ENCODE assay signal across 9 cellular contexts in the genomic region with DNA sequence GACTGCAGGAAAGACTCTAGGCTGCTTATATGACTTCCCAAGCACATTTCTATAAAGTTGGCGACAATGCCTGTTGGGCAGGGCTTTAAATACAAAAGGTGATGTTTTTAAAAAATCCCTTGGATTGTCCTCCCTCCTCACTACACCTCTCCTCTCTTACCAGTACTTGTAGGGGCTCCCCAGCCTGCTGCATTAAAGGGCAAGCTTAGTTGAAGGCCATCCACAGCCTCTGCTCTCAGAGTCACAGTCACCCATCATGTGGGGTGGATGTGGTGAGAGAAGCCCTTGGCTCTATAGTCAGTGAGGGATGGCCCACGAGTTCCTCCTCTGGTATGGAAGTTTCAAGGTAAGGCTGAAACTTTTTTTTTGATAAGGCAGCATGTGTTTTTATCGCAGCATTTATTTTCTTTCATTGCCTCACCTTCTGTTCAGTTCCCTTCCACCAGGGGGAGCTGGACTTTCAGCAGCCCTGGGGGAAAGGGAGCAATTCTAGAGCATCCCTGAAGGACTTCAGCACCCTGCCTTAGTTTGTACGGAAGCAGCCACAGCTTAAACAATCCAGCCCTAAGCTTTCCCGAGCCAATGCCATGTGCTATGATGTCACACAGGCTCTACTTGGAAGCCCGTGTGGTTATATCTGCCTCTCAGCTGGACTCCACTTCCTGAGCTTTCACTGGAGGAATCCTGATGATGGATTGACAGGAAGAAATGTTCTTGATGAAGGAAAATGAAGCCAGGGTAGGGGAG.
DNase-seq lines count a peak whose midpoint lies in the region; ATAC-seq, FAIRE-seq and TF ChIP-seq lines count a peak whose summit lies in the region.
"Had no signal": no experiment of that assay in that cellular context is flagged by ENCODE, and none has a peak within 500 bp of the region (broad histone marks: within the 10 kb centered on the region; RNA-seq: fewer than 3 reads in every experiment).

No MANE protein-coding gene starts in this region.

- H3F3A ChIP-seq in DOHH2 (ENCODE audit: control insufficient read depth, insufficient read depth), result no peaks in the 10 kb centered on the region

- H3K27ac Mint-ChIP-seq in central memory CD8-positive, alpha-beta T cell (ENCODE audit: low read depth), result no peak overlapping the region
- H3K27ac Mint-ChIP-seq in nephron progenitor cell, result no peak overlapping the region

- no peaks in the 10 kb centered on the region for H3K9me3 ChIP-seq in DOHH2 (ENCODE audit: control insufficient read depth, insufficient read depth, low read length)
- H3K9me3 ChIP-seq: thyroid gland had no signal

- H3K27me3 ChIP-seq in DOHH2 (ENCODE audit: control insufficient read depth, low read length), result no peaks in the 10 kb centered on the region
- H3K27me3 ChIP-seq: thyroid gland had no signal

- peak; percentile 72 for FAIRE-seq in GM19239 (lab: Jason Lieb, UNC)

- H3K36me3 ChIP-seq in DOHH2 (ENCODE audit: control insufficient read depth, low read length), result no peaks in the 10 kb centered on the region
- H3K36me3 ChIP-seq: thyroid gland had no signal

- H3K4me1 Mint-ChIP-seq in central memory CD8-positive, alpha-beta T cell, result no peaks in the 10 kb centered on the region
- no peaks in the 10 kb centered on the region for H3K4me1 Mint-ChIP-seq in nephron progenitor cell

- no peaks in the 10 kb centered on the region for H3K27me3 Mint-ChIP-seq in central memory CD8-positive, alpha-beta T cell
- H3K27me3 Mint-ChIP-seq in nephron progenitor cell (ENCODE audit: low read depth, poor library complexity), result no peaks in the 10 kb centered on the region

- intact Hi-C loops in lower leg skin (cut with DNase I; ENCODE audit: low total_unique reads), result no loop called here

- ATAC-seq in HG03457 (IDR thresholded peaks at IDR 0.05; ENCODE audit: unreplicated experiment), result peak; percentile 61
- ATAC-seq in central memory CD8-positive, alpha-beta T cell (replicated peaks; ENCODE audit: extremely low read depth, poor library complexity, severe bottlenecking), result peak; percentile 32

- peak; percentile 12 for DNase-seq in GM19239 (ENCODE audit: insufficient read length, low spot score)
- peak; percentile 9 for DNase-seq in SKM-1 (lab: John Stamatoyannopoulos, UW; ENCODE audit: unreplicated experiment)
- DNase-seq in central memory CD8-positive, alpha-beta T cell (ENCODE audit: low spot score in 2 of 2), result no peak
- peak; percentile 42 for DNase-seq in nephron progenitor cell
- no peak for DNase-seq in NK-92 treated with Interleukin-12 subunit alpha and Interleukin-12 subunit beta, amount 100 ng/mL, for 24 hours (lab: John Stamatoyannopoulos, UW)
- no peak for DNase-seq in lower leg skin (ENCODE audit: low spot score in 2 of 2)

- H4K20me1 ChIP-seq in DOHH2 (ENCODE audit: control insufficient read depth, insufficient read depth, low read depth, low read length), result no peaks in the 10 kb centered on the region

- TF ChIP-seq POLR2A in lower leg skin (IDR thresholded peaks at IDR 0.05), result no peak

- no peaks in the 10 kb centered on the region for H3K36me3 Mint-ChIP-seq in central memory CD8-positive, alpha-beta T cell (ENCODE audit: insufficient read depth)
- H3K36me3 Mint-ChIP-seq in nephron progenitor cell (ENCODE audit: low read depth), result no peaks in the 10 kb centered on the region

- no peak overlapping the region for H3K4me3 Mint-ChIP-seq in central memory CD8-positive, alpha-beta T cell
- no peak overlapping the region for H3K4me3 Mint-ChIP-seq in nephron progenitor cell

- peaks cover 10% of the 10 kb centered on the region for H3K4me1 ChIP-seq in DOHH2 (ENCODE audit: control insufficient read depth, low read length)
- H3K4me1 ChIP-seq: thyroid gland had no signal

- H3K9me2 ChIP-seq in DOHH2 (replicated peaks; ENCODE audit: control insufficient read depth, low read length), result no peaks in the 10 kb centered on the region

- H3K4me3 ChIP-seq in DOHH2 (ENCODE audit: low read length) (no peak overlapping the region), lower leg skin (ENCODE audit: low read depth, poor library complexity, severe bottlenecking) (no peak overlapping the region)
- H3K4me3 ChIP-seq: thyroid gland had no signal

- no peak overlapping the region for H3K4me2 ChIP-seq in DOHH2 (ENCODE audit: low read length)

- no peaks in the 10 kb centered on the region for H3K79me2 ChIP-seq in DOHH2 (ENCODE audit: control insufficient read depth, low read length)

- TF ChIP-seq CTCF in DOHH2 (IDR thresholded peaks at IDR 0.05; ENCODE audit: low read depth, low read length, poor library complexity, severe bottlenecking), result peak; percentile 97
- peak; percentile 60 for TF ChIP-seq CTCF in nephron progenitor cell (IDR thresholded peaks at IDR 0.05)
- no peak for TF ChIP-seq CTCF in lower leg skin (IDR thresholded peaks at IDR 0.05)

- H3K27ac ChIP-seq in DOHH2 (ENCODE audit: low read depth, low read length), result no peak overlapping the region
- H3K27ac ChIP-seq: thyroid gland had no signal

- no peaks in the 10 kb centered on the region for H3K9me3 Mint-ChIP-seq in central memory CD8-positive, alpha-beta T cell
- no peaks in the 10 kb centered on the region for H3K9me3 Mint-ChIP-seq in nephron progenitor cell

- WGBS in lower leg skin, 2 donors, result 42 to 46% methylated on average over 6 of the region's 6 CpGs

Comparison
In these comparisons a context has a peak if more than half of its experiments do, and no peak if none do; other contexts are left out.
1. CTCF ChIP-seq: peak in DOHH2 (single experiment) and nephron progenitor cell (single experiment); none in lower leg skin (0 of 3).
2. DNase-seq: peak in GM19239 (single experiment), SKM-1 (single experiment) and nephron progenitor cell (single experiment); none in central memory CD8-positive, alpha-beta T cell (0 of 2), NK-92 treated with Interleukin-12 subunit alpha and Interleukin-12 subunit beta, amount 100 ng/mL, for 24 hours (single experiment) and lower leg skin (0 of 2).